1 cellular context compared by ENCODE assay signal in genomic region chr7:22814261-22815208, GRCh38.
TF ChIP-seq lines count a peak whose summit lies in the region.

No MANE protein-coding gene starts in this region.

TF ChIP-seq in HepG2, 621 proteins besides CTCF, POLR2A, EP300 and RAD21 (continued from another document and continues in another):
- TF ChIP-seq ZNF503 (CRISPR knock-in tag; IDR thresholded peaks at IDR 0.05): peak; percentile 72; the same call in 1 of the 2 replicates
- TF ChIP-seq ZNF263 (CRISPR knock-in tag; IDR thresholded peaks at IDR 0.05): peak; percentile 83
- TF ChIP-seq PLRG1 (conservative IDR thresholded peaks at IDR 0.05): no peak
- TF ChIP-seq STAT5B (CRISPR knock-in tag; IDR thresholded peaks at IDR 0.05): no peak
- no peak for TF ChIP-seq NFKBIZ (CRISPR knock-in tag; IDR thresholded peaks at IDR 0.05)
- TF ChIP-seq CENPBD1 (CRISPR knock-in tag; IDR thresholded peaks at IDR 0.05; ENCODE audit: borderline replicate concordance, low read depth): no peak
- peak; percentile 88 for TF ChIP-seq ZNF652 (CRISPR knock-in tag; IDR thresholded peaks at IDR 0.05; ENCODE audit: borderline replicate concordance, low read depth)
- TF ChIP-seq HHEX (CRISPR knock-in tag; IDR thresholded peaks at IDR 0.05): peak; percentile 93
- TF ChIP-seq ZNF460 (CRISPR knock-in tag; IDR thresholded peaks at IDR 0.05; ENCODE audit: borderline replicate concordance): peak; percentile 83
- peak; percentile 70 for TF ChIP-seq FOXA3 (CRISPR knock-in tag; IDR thresholded peaks at IDR 0.05)
- TF ChIP-seq TCF7 (IDR thresholded peaks at IDR 0.05; ENCODE audit: low read depth): peak; percentile 71
- peak; percentile 31; the same call in 1 of the 2 replicates for TF ChIP-seq THRA (CRISPR knock-in tag; IDR thresholded peaks at IDR 0.05; ENCODE audit: borderline replicate concordance)
- peak; percentile 75 for TF ChIP-seq FOSL2 (CRISPR knock-in tag; IDR thresholded peaks at IDR 0.05)
- TF ChIP-seq NR2C2 (CRISPR knock-in tag; IDR thresholded peaks at IDR 0.05; ENCODE audit: borderline replicate concordance): 0 out of 2 replicates have a peak, but pooled peaks have one; percentile 40
- peak; percentile 21; the same call in 1 of the 2 replicates for TF ChIP-seq SALL1 (CRISPR knock-in tag; IDR thresholded peaks at IDR 0.05)
- peak; percentile 82 for TF ChIP-seq ZNF609 (CRISPR knock-in tag; IDR thresholded peaks at IDR 0.05; ENCODE audit: borderline replicate concordance)
- TF ChIP-seq ZNF629 (CRISPR knock-in tag; conservative IDR thresholded peaks at IDR 0.05): no peak
- no peak for TF ChIP-seq ZNF800 (CRISPR knock-in tag; IDR thresholded peaks at IDR 0.05)
- TF ChIP-seq ATF3 (CRISPR knock-in tag; IDR thresholded peaks at IDR 0.05): peak; percentile 82
- TF ChIP-seq NCOA2 (CRISPR knock-in tag; IDR thresholded peaks at IDR 0.05): peak; percentile 61; the same call in 1 of the 2 replicates
- 0 out of 2 replicates have a peak, but pooled peaks have one; percentile 11 for TF ChIP-seq BCL6 (CRISPR knock-in tag; IDR thresholded peaks at IDR 0.05)
- no peak for TF ChIP-seq REL (CRISPR knock-in tag; conservative IDR thresholded peaks at IDR 0.05)
- TF ChIP-seq AHDC1 (CRISPR knock-in tag; IDR thresholded peaks at IDR 0.05; ENCODE audit: borderline replicate concordance): peak; percentile 54; the same call in 1 of the 2 replicates
- TF ChIP-seq MAFF (IDR thresholded peaks at IDR 0.05; ENCODE audit: low read depth, low read length): peak; percentile 81
- no peak for TF ChIP-seq KLF15 (CRISPR knock-in tag; IDR thresholded peaks at IDR 0.05; ENCODE audit: borderline replicate concordance)
- TF ChIP-seq RARG (CRISPR knock-in tag; IDR thresholded peaks at IDR 0.05; ENCODE audit: low read depth): no peak
- TF ChIP-seq TEF (CRISPR knock-in tag; IDR thresholded peaks at IDR 0.05): no peak
- TF ChIP-seq CBX5 (CRISPR knock-in tag; IDR thresholded peaks at IDR 0.05; ENCODE audit: borderline replicate concordance): no peak
- no peak for TF ChIP-seq ZNF431 (CRISPR knock-in tag; IDR thresholded peaks at IDR 0.05; ENCODE audit: borderline replicate concordance, low read depth)
- TF ChIP-seq TBX3 (IDR thresholded peaks at IDR 0.05; ENCODE audit: borderline replicate concordance): peak; percentile 85; the same call in 1 of the 2 replicates
- TF ChIP-seq ARID5B (CRISPR knock-in tag; IDR thresholded peaks at IDR 0.05): peak; percentile 43; the same call in 1 of the 2 replicates
- TF ChIP-seq RFX3 (CRISPR knock-in tag; IDR thresholded peaks at IDR 0.05): no peak
- no peak for TF ChIP-seq EZH2 (conservative IDR thresholded peaks at IDR 0.05; ENCODE audit: low read depth, low read length)
- TF ChIP-seq NR2F6 (IDR thresholded peaks at IDR 0.05): 0 out of 2 replicates have a peak, but pooled peaks have one; percentile 45
- TF ChIP-seq NR2F6 (CRISPR knock-in tag; IDR thresholded peaks at IDR 0.05): no peak
